33 cellular contexts compared by ENCODE assay signal in the genomic region with DNA sequence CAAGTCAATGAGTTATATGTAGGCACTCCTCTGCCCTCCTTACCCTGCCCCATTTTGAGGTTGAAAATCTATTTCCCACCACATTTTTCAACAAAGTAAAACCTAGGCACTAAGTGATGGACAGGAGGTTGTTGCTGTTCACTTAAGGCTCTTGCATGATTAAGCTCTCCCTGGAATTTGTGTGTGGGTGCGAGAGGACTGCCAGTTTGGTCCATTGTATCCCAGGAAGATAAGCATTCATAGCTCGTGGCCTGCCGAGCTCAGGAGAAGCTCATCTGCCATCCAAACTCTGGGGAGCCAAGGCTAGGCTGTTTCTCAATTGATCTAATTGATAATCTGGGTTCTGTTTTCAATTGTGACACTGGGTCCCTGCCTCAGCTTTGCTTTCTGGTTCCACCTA.
"Had no signal": no experiment of that assay in that cellular context is flagged by ENCODE, and none has a peak within 500 bp of the region (broad histone marks: within the 10 kb centered on the region; RNA-seq: fewer than 3 reads in every experiment).

No MANE protein-coding gene starts in this region.

- H3K4me3 Mint-ChIP-seq: activated T-cell treated with anti-CD3 and anti-CD28 coated beads, Interleukin-2, amount 50 U/mL, for 72 hours; brain; nephron progenitor cell had no signal

- ATAC-seq: activated naive CD4-positive, alpha-beta T cell treated with anti-CD3 and anti-CD28 coated beads, Interleukin-2, amount 50 U/mL, for 72 hours; activated T-cell treated with anti-CD3 and anti-CD28 coated beads, Interleukin-2, amount 50 U/mL, for 72 hours; left cardiac atrium; left ventricle myocardium superior; mucosa of descending colon had no signal

- H3K4me1 ChIP-seq: colonic mucosa, prostate gland had no signal

- H3K9me3 ChIP-seq: colonic mucosa, mucosa of descending colon, neutrophil, ovary, prostate gland, suprapubic skin, transverse colon had no signal

- FAIRE-seq: keratinocyte, TTC549, urothelium cell line had no signal

- H3K27me3 ChIP-seq: cardiac muscle cell, colonic mucosa, dorsolateral prefrontal cortex, ovary, sigmoid colon, suprapubic skin, transverse colon had no signal

- H3K27ac Mint-ChIP-seq: activated T-cell treated with anti-CD3 and anti-CD28 coated beads, Interleukin-2, amount 50 U/mL, for 72 hours; brain; nephron progenitor cell had no signal

- H3K36me3 Mint-ChIP-seq: brain had no signal

- DNase-seq: activated CD4-positive, alpha-beta T cell treated with anti-CD3 and anti-CD28 coated beads for 4 hours; activated CD4-positive, alpha-beta T cell treated with anti-CD3 and anti-CD28 coated beads, Interleukin-2, amount 50 U/mL, for 4 hours; activated naive CD4-positive, alpha-beta T cell; activated T-cell treated with anti-CD3 and anti-CD28 coated beads for 4 hours; activated T-cell treated with anti-CD3 and anti-CD28 coated beads, Interleukin-2, amount 50 U/mL, for 72 hours; aorta; cerebellar nuclear complex; colonic mucosa; dorsolateral prefrontal cortex; effector memory CD4-positive, alpha-beta T cell; foreskin fibroblast; head of caudate nucleus; hippocampal formation; left cardiac atrium; left ventricle myocardium superior; mucosa of descending colon; nephron progenitor cell; ovary; sigmoid colon; stimulated activated CD4-positive, alpha-beta T cell treated with anti-CD3 and anti-CD28 coated beads, Interleukin-1b, Interleukin-23, amount 100 ng/mL, for 48 hours; stimulated activated naive CD4-positive, alpha-beta T cell; T-helper 1 cell; transverse colon had no signal

- H3K27ac ChIP-seq: cardiac muscle cell, colonic mucosa, dorsolateral prefrontal cortex, neutrophil, ovary, prostate gland, sigmoid colon, suprapubic skin, transverse colon had no signal

- H3K36me3 ChIP-seq: cardiac muscle cell, colonic mucosa, neutrophil, ovary, prostate gland, sigmoid colon, suprapubic skin, transverse colon had no signal

- H3K4me2 ChIP-seq: smooth muscle cell had no signal

- H3K4me3 ChIP-seq: cardiac muscle cell, colonic mucosa, dorsolateral prefrontal cortex, mucosa of descending colon, ovary, prostate gland, sigmoid colon, smooth muscle cell, suprapubic skin, transverse colon had no signal
